In the genomic region with DNA sequence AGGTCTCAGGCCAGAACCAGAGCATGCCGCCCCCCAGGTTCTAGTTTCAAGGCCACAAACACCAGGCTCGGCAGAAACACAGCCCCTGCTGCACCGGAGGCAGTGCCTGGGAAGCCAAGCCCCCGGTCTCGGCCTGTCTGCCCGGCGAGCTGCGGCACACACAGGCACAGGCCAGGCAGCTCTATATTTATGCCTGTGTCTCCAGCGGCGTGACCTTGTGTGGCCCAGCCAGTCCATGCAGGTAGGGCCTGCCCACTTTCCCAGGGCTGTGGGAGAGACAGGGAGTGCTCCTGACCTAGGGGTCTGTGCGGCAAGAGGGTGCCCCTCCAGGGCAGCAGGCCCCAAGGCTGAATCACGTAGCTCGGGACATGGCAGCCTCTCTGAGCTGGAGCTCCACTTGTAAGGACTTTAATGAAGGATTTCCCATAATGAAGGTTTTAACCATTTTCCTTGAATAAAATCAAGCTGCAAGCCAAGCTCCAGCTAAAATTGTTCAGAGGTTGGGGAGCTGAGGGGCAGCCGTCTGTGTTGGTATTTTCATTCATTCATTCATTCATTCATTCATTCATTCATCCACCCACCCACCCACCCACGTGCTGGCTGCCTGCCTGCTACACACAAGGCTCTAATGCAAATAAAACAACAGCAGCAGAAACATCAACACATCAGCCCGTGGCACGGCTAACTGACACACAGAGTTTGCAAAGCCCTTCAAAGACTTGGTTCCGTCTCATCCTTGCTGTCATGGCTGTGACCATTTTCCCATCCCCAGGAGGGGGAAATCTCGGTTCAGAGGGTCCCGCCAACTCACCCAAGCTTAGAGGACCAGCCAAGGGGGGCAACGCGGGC, we compare ENCODE assay signal across 12 cellular contexts.
DNase-seq lines count a peak whose midpoint lies in the region; ATAC-seq, FAIRE-seq and TF ChIP-seq lines count a peak whose summit lies in the region.
"Had no signal": no experiment of that assay in that cellular context is flagged by ENCODE, and none has a peak within 500 bp of the region (broad histone marks: within the 10 kb centered on the region; RNA-seq: fewer than 3 reads in every experiment).

No MANE protein-coding gene starts in this region.

- H3K4me3 ChIP-seq in Peyer's patch: peak overlapping the region in 2 of 4 donors; percentile 13 to 71
- peak overlapping the region; percentile 81 for H3K4me3 ChIP-seq in fibroblast of mammary gland (ENCODE audit: control insufficient read depth, low read depth, low read length)
- H3K4me3 ChIP-seq in pancreas: peak overlapping the region in 3 of 4 donors; percentile 49 to 70 (median 61)

- DNase-seq in ACHN (peak; percentile 32), Peyer's patch (no peak), fibroblast of mammary gland (ENCODE audit: low read depth) (peak; percentile 50), pancreas (peak in 5 of 6 donors; percentile 57 to 82 (median 72)), NCI-H146 (lab: John Stamatoyannopoulos, UW) (no peak), AG20443 (ENCODE audit: low spot score) (no peak)
- DNase-seq in activated T-helper 2 cell treated with anti-CD3 and anti-CD28 coated beads, Interferon-gamma antibody, Interleukin-2, Interleukin-4, amounts not matched to agents 10 μg/mL and 5 μg/mL and 100 μg/mL, durations not matched to agents 14 hours and 24 hours and 36 hours (ENCODE audit: low spot score): no peak
- no peak for DNase-seq in activated naive CD8-positive, alpha-beta T cell treated with anti-CD3 and anti-CD28 coated beads, Interleukin-2, amount 50 U/mL, for 24 hours
- DNase-seq: effector memory CD8-positive, alpha-beta T cell; NCI-H2029 treated with DMSO at 0.1 percent for 48 hours; stimulated activated CD4-positive, alpha-beta T cell treated with anti-CD3 and anti-CD28 coated beads, Interleukin-2, amount 100 ng/mL, for 24 hours had no signal

- H3K4me1 ChIP-seq in Peyer's patch (peaks cover 13 to 71% (median 21%) of the 10 kb centered on the region in 4 donors), pancreas (peaks cover 4 to 38% (median 29%) of the 10 kb centered on the region in 3 donors)

- H3K27me3 ChIP-seq in Peyer's patch (no peaks in the 10 kb centered on the region), pancreas (no peaks in the 10 kb centered on the region)

- no peak for FAIRE-seq in pancreas (lab: Jason Lieb, UNC)
- FAIRE-seq: GM12892 had no signal

- peak; percentile 15 to 39 (median 22) for ATAC-seq in pancreas
- no peak for ATAC-seq in activated naive CD8-positive, alpha-beta T cell treated with anti-CD3 and anti-CD28 coated beads, Interleukin-2, amount 50 U/mL, for 24 hours
- ATAC-seq: effector memory CD8-positive, alpha-beta T cell had no signal

- H3K36me3 ChIP-seq in Peyer's patch: peaks cover 0 to 36% (median 0%) of the 10 kb centered on the region in 3 donors
- H3K36me3 ChIP-seq in pancreas: peaks cover 0 to 21% (median 10%) of the 10 kb centered on the region in 3 donors

- no peak overlapping the region for H3K27ac Mint-ChIP-seq in activated T-helper 2 cell treated with anti-CD3 and anti-CD28 coated beads, Interferon-gamma antibody, Interleukin-2, Interleukin-4, amounts not matched to agents 10 μg/mL and 5 μg/mL and 100 μg/mL, durations not matched to agents 14 hours and 24 hours and 36 hours
- H3K27ac Mint-ChIP-seq in activated naive CD8-positive, alpha-beta T cell treated with anti-CD3 and anti-CD28 coated beads, Interleukin-2, amount 50 U/mL, for 24 hours: no peak overlapping the region

- no peak for TF ChIP-seq POLR2A in Peyer's patch (IDR thresholded peaks at IDR 0.05)

- H3K9me3 Mint-ChIP-seq in activated T-helper 2 cell treated with anti-CD3 and anti-CD28 coated beads, Interferon-gamma antibody, Interleukin-2, Interleukin-4, amounts not matched to agents 10 μg/mL and 5 μg/mL and 100 μg/mL, durations not matched to agents 14 hours and 24 hours and 36 hours: no peaks in the 10 kb centered on the region
- no peaks in the 10 kb centered on the region for H3K9me3 Mint-ChIP-seq in activated naive CD8-positive, alpha-beta T cell treated with anti-CD3 and anti-CD28 coated beads, Interleukin-2, amount 50 U/mL, for 24 hours
- H3K9me3 Mint-ChIP-seq: effector memory CD8-positive, alpha-beta T cell had no signal

- H3K27me3 Mint-ChIP-seq in activated T-helper 2 cell treated with anti-CD3 and anti-CD28 coated beads, Interferon-gamma antibody, Interleukin-2, Interleukin-4, amounts not matched to agents 10 μg/mL and 5 μg/mL and 100 μg/mL, durations not matched to agents 14 hours and 24 hours and 36 hours (ENCODE audit: low read depth): no peaks in the 10 kb centered on the region
- H3K27me3 Mint-ChIP-seq in activated naive CD8-positive, alpha-beta T cell treated with anti-CD3 and anti-CD28 coated beads, Interleukin-2, amount 50 U/mL, for 24 hours: no peaks in the 10 kb centered on the region
- H3K27me3 Mint-ChIP-seq: effector memory CD8-positive, alpha-beta T cell had no signal

- no peak overlapping the region for H3K4me3 Mint-ChIP-seq in activated T-helper 2 cell treated with anti-CD3 and anti-CD28 coated beads, Interferon-gamma antibody, Interleukin-2, Interleukin-4, amounts not matched to agents 10 μg/mL and 5 μg/mL and 100 μg/mL, durations not matched to agents 14 hours and 24 hours and 36 hours (ENCODE audit: low read depth)
- no peak overlapping the region for H3K4me3 Mint-ChIP-seq in activated naive CD8-positive, alpha-beta T cell treated with anti-CD3 and anti-CD28 coated beads, Interleukin-2, amount 50 U/mL, for 24 hours

- peaks cover 17% of the 10 kb centered on the region for H3K4me1 Mint-ChIP-seq in activated T-helper 2 cell treated with anti-CD3 and anti-CD28 coated beads, Interferon-gamma antibody, Interleukin-2, Interleukin-4, amounts not matched to agents 10 μg/mL and 5 μg/mL and 100 μg/mL, durations not matched to agents 14 hours and 24 hours and 36 hours (ENCODE audit: low read depth)
- H3K4me1 Mint-ChIP-seq in activated naive CD8-positive, alpha-beta T cell treated with anti-CD3 and anti-CD28 coated beads, Interleukin-2, amount 50 U/mL, for 24 hours: peaks cover 29% of the 10 kb centered on the region

- WGBS in pancreas, 2 donors: 22 to 31% methylated on average over 22 of the region's 22 CpGs

- TF ChIP-seq CTCF in Peyer's patch (IDR thresholded peaks at IDR 0.05): no peak
- no peak for TF ChIP-seq CTCF in fibroblast of mammary gland (conservative IDR thresholded peaks at IDR 0.05; ENCODE audit: control insufficient read depth, insufficient read depth, low read depth, low read length)
- no peak for TF ChIP-seq CTCF in pancreas (IDR thresholded peaks at IDR 0.05)

- peaks cover 17% of the 10 kb centered on the region for H3K36me3 Mint-ChIP-seq in activated T-helper 2 cell treated with anti-CD3 and anti-CD28 coated beads, Interferon-gamma antibody, Interleukin-2, Interleukin-4, amounts not matched to agents 10 μg/mL and 5 μg/mL and 100 μg/mL, durations not matched to agents 14 hours and 24 hours and 36 hours (ENCODE audit: low read depth)
- H3K36me3 Mint-ChIP-seq in activated naive CD8-positive, alpha-beta T cell treated with anti-CD3 and anti-CD28 coated beads, Interleukin-2, amount 50 U/mL, for 24 hours (ENCODE audit: low read depth): peaks cover 3% of the 10 kb centered on the region

- H3K9me3 ChIP-seq in Peyer's patch: no peaks in the 10 kb centered on the region
- no peaks in the 10 kb centered on the region for H3K9me3 ChIP-seq in pancreas

- H3K27ac ChIP-seq in Peyer's patch (peak overlapping the region; percentile 42 to 96 (median 89)), pancreas (peak overlapping the region; percentile 80 to 90 (median 86))

- in situ Hi-C loops in ACHN (cut with HindIII; ENCODE audit: low pct_ligation_motif_present, low pct_unique_long_range_greater_than_20kb, low sequenced_read_pairs): no loop called here

- intact Hi-C loops in pancreas (cut with DNase I): loop anchor here in 1 of 3 donors (10.0 kb wide), 1 partner anchor 108 kb away; no protein-coding TSS in a partner anchor
- intact Hi-C loops in activated T-helper 2 cell treated with anti-CD3 and anti-CD28 coated beads, Interferon-gamma antibody, Interleukin-2, Interleukin-4, amounts not matched to agents 10 μg/mL and 5 μg/mL and 100 μg/mL, durations not matched to agents 14 hours and 24 hours and 36 hours (cut with micrococcal nuclease): loop anchor here (5.0 to 10.0 kb wide), 2 partner anchors 178 to 385 kb away; partner anchors contain the start of gene NCOR2

Comparison
In these comparisons a context has a peak if more than half of its experiments do, and no peak if none do; other contexts are left out.
1. DNase-seq: peak in ACHN (single experiment), fibroblast of mammary gland (single experiment) and pancreas (5 of 6); none in Peyer's patch (0 of 3), activated T-helper 2 cell treated with anti-CD3 and anti-CD28 coated beads, Interferon-gamma antibody, Interleukin-2, Interleukin-4, amounts not matched to agents 10 μg/mL and 5 μg/mL and 100 μg/mL, durations not matched to agents 14 hours and 24 hours and 36 hours (single experiment), NCI-H146 (single experiment), activated naive CD8-positive, alpha-beta T cell treated with anti-CD3 and anti-CD28 coated beads, Interleukin-2, amount 50 U/mL, for 24 hours (single experiment) and AG20443 (single experiment).